ENCODE assay signal across 1 cellular context in genomic region chr9:128824911-128825310, GRCh38.
A peak's percentile ranks its signal among the peaks of the same experiment; 100 is the strongest.
TF ChIP-seq lines count a peak whose summit lies in the region.

No MANE protein-coding gene starts in this region.

TF ChIP-seq in HepG2, 621 proteins besides CTCF, POLR2A, EP300 and RAD21:
- no peak for TF ChIP-seq ZNF414 (CRISPR knock-in tag; IDR thresholded peaks at IDR 0.05)
- no peak for TF ChIP-seq ZNF598 (CRISPR knock-in tag; IDR thresholded peaks at IDR 0.05; ENCODE audit: borderline replicate concordance)
- no peak for TF ChIP-seq FLYWCH1 (CRISPR knock-in tag; IDR thresholded peaks at IDR 0.05)
- no peak for TF ChIP-seq ZNF530 (CRISPR knock-in tag; IDR thresholded peaks at IDR 0.05; ENCODE audit: low read depth)
- no peak for TF ChIP-seq NFIC (IDR thresholded peaks at IDR 0.05; ENCODE audit: low read length)
- peak; percentile 32 for TF ChIP-seq AGO2 (optimal IDR thresholded peaks at IDR 0.05; ENCODE audit: low read depth, low read length)
- no peak for TF ChIP-seq TFE3 (CRISPR knock-in tag; IDR thresholded peaks at IDR 0.05)
- no peak for TF ChIP-seq KDM6A (CRISPR knock-in tag; IDR thresholded peaks at IDR 0.05; ENCODE audit: low read depth)
- no peak for TF ChIP-seq ZNF572 (CRISPR knock-in tag; IDR thresholded peaks at IDR 0.05)
TF ChIP-seq in HepG2: peak in this region for 1.
